Comparison of ENCODE assay signal across 8 cellular contexts in the genomic region with DNA sequence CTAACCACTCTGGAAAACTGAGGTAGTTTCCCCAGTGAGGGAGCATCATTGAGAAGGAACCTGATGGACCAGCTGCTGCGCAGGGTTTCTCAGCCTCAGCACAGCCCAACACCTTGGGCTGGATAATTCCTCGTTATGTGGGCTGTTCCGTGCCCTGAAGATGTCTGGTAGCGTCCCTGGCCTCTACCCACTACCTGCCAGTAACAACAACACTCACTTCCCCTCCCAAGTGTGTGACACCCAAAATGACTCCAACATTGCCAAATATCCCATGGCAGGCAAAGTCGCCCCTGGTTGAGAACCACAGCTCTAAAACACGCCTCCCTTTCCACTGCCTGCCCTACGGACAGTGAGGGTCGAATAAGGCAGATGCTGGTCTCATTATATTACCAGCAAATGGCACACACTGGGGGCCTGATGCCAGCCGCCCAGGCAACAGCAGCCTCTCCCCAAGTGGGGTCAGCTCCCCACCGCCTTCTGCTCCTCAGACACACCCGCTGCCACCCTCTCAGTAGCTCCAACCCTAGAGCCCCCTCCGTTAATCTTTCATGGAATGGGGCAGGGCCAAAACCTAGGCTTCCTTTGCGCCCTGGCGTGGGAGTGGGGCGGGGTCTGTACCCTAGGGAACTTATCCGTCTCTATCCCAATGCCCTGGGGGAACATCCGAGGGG. TPM values are rescaled to one million over a fixed set of nuclear protein-coding genes. Genes with fewer than 3 reads are reported as not detected.
DNase-seq lines count a peak whose midpoint lies in the region; ATAC-seq, FAIRE-seq and TF ChIP-seq lines count a peak whose summit lies in the region.

No MANE protein-coding gene starts in this region.

- H3K4me2 ChIP-seq in astrocyte (ENCODE audit: low read length) = peak overlapping the region; percentile 99

- TF ChIP-seq CTCF in A673 (conservative IDR thresholded peaks at IDR 0.05; ENCODE audit: low read depth, low read length) (no peak), astrocyte (IDR thresholded peaks at IDR 0.05; ENCODE audit: insufficient read depth, low read depth, low read length) (no peak), lower lobe of right lung (IDR thresholded peaks at IDR 0.05) (no peak)

- peaks cover under 1% of the 10 kb centered on the region for H3K27me3 Mint-ChIP-seq in astrocyte (ENCODE audit: low read depth, unreplicated experiment)

- H3K9me3 ChIP-seq in A673 (ENCODE audit: low read depth, low read length, poor library complexity, severe bottlenecking) = no peaks in the 10 kb centered on the region
- no peaks in the 10 kb centered on the region for H3K9me3 ChIP-seq in astrocyte (ENCODE audit: insufficient read depth, low read depth, low read length)
- H3K9me3 ChIP-seq in lower lobe of right lung = no peaks in the 10 kb centered on the region

- H3K27ac ChIP-seq in A673 (ENCODE audit: low read depth, low read length, poor library complexity, severe bottlenecking) (no peak overlapping the region), astrocyte (ENCODE audit: low read depth, low read length) (no peak overlapping the region), lower lobe of right lung (peak overlapping the region; percentile 90)

- H3K9ac ChIP-seq in astrocyte (ENCODE audit: low read length) = peak overlapping the region; percentile 79

- H4K20me1 ChIP-seq in astrocyte (ENCODE audit: insufficient read depth, low read length) = peaks cover 18% of the 10 kb centered on the region

- CTCF ChIA-PET in A673 (lab: Charles Lee) = interaction anchor here (0.5 kb wide), 1 partner anchor 35 kb away, joined by 7 read pairs; no protein-coding TSS in a partner anchor

- FAIRE-seq in astrocyte (lab: Jason Lieb, UNC) = no peak

- POLR2A ChIA-PET in A673 (lab: Charles Lee; ENCODE audit: low non-redundant PET) = interaction anchor here (0.8 kb wide), 1 partner anchor 19 kb away, joined by 3 read pairs; no protein-coding TSS in a partner anchor

- H3K4me1 ChIP-seq in A673 (ENCODE audit: insufficient read depth, low read length, poor library complexity, severe bottlenecking) (peaks cover 52% of the 10 kb centered on the region), astrocyte (ENCODE audit: insufficient read depth, low read length) (peaks cover 40% of the 10 kb centered on the region), lower lobe of right lung (peaks cover 58% of the 10 kb centered on the region)

- no peaks in the 10 kb centered on the region for H3K9me3 Mint-ChIP-seq in astrocyte (ENCODE audit: unreplicated experiment)

- peak overlapping the region; percentile 89 for H3K4me3 Mint-ChIP-seq in astrocyte (ENCODE audit: unreplicated experiment)

- no peaks in the 10 kb centered on the region for H3K27me3 ChIP-seq in A673 (replicated peaks; ENCODE audit: insufficient read depth, low read depth, low read length, poor library complexity)
- H3K27me3 ChIP-seq in astrocyte (ENCODE audit: insufficient read depth, low read length) = no peaks in the 10 kb centered on the region
- H3K27me3 ChIP-seq in lower lobe of right lung (ENCODE audit: low read depth) = no peaks in the 10 kb centered on the region

- intact Hi-C loops in A673 (cut with micrococcal nuclease; ENCODE audit: unreplicated experiment) (loop anchor here (5.0 kb wide), 1 partner anchor 198 kb away; no protein-coding TSS in a partner anchor), lower lobe of right lung (cut with DNase I) (no loop called here)

- no peak for DNase-seq in A673 (ENCODE audit: low spot score)
- no peak for DNase-seq in astrocyte (ENCODE audit: low read depth)
- peak; percentile 57 for DNase-seq in lower lobe of right lung
- no peak for DNase-seq in stimulated activated CD4-positive, alpha-beta T cell treated with anti-CD3 and anti-CD28 coated beads, Interleukin-4, amount 100 ng/mL, for 1 hour
- no peak for DNase-seq in NCI-H146 treated with DMSO at 0.1 percent for 48 hours (lab: John Stamatoyannopoulos, UW; ENCODE audit: unreplicated experiment)
- no peak for DNase-seq in HUDEP-2 (lab: John Stamatoyannopoulos, UW; ENCODE audit: unreplicated experiment in 76 of 76)

- H2AFZ ChIP-seq in astrocyte (ENCODE audit: low read depth, low read length) = peak overlapping the region; percentile 86

- H3K36me3 Mint-ChIP-seq in astrocyte (ENCODE audit: low read depth, unreplicated experiment) = peaks cover 2% of the 10 kb centered on the region

- BruUV-seq in A673 (replicated peaks; lab: Mats Ljungman, UMichigan) = no TSS peak

- H3K4me3 ChIP-seq in A673 (ENCODE audit: low read depth, low read length, poor library complexity, severe bottlenecking) (peak overlapping the region; percentile 69), astrocyte (ENCODE audit: insufficient read depth, low read depth, low read length) (peak overlapping the region; percentile 71), lower lobe of right lung (peak overlapping the region; percentile 81)

- H3K36me3 ChIP-seq in A673 (ENCODE audit: insufficient read depth, low read length, poor library complexity, severe bottlenecking) (no peaks in the 10 kb centered on the region), astrocyte (ENCODE audit: insufficient read depth, low read length) (no peaks in the 10 kb centered on the region), lower lobe of right lung (no peaks in the 10 kb centered on the region)

- H3K79me2 ChIP-seq in astrocyte (ENCODE audit: insufficient read depth, low read length) = peaks cover 39% of the 10 kb centered on the region

- H3K4me1 Mint-ChIP-seq in astrocyte (ENCODE audit: low read depth, unreplicated experiment) = peaks cover 21% of the 10 kb centered on the region

- ATAC-seq in HG03025 (IDR thresholded peaks at IDR 0.05; ENCODE audit: low FRiP score, unreplicated experiment) = peak; percentile 9
- no peak for ATAC-seq in lower lobe of right lung
- no peak for ATAC-seq in GM19351 (IDR thresholded peaks at IDR 0.05; ENCODE audit: unreplicated experiment)

- no peak overlapping the region for H3K27ac Mint-ChIP-seq in astrocyte (ENCODE audit: unreplicated experiment)

RNA-seq across cellular contexts. Expression of a gene that starts 1.0 kb away (rescaled TPM):
- total RNA-seq in A673 (2021) (20.4 and 26.5 TPM in 2 replicates), astrocyte (27.0 and 30.7 TPM in 2 replicates), lower lobe of right lung (47.8 TPM)

RNA-seq across cellular contexts. Expression of a gene that starts 32.8 kb away (rescaled TPM):
- total RNA-seq in A673 (2021) (not detected in 2 replicates), astrocyte (0.19 TPM in 1 of 2 replicates, not detected in the other), lower lobe of right lung (not detected)

RNA-seq across cellular contexts. Expression of a gene that starts 37.3 kb away (rescaled TPM):
- total RNA-seq in A673 (2021) (0.56 and 0.61 TPM in 2 replicates), astrocyte (20.5 and 29.2 TPM in 2 replicates), lower lobe of right lung (30.2 TPM)

RNA-seq across cellular contexts. Expression of a gene that starts 39.6 kb away (rescaled TPM):
- total RNA-seq in A673 (2021) = not detected in 2 replicates
- 1.5 and 2.2 TPM in 2 replicates for total RNA-seq in astrocyte
- total RNA-seq in lower lobe of right lung = 8.2 TPM

RNA-seq across cellular contexts. Expression of a gene that starts 47.3 kb away (rescaled TPM):
- 56.9 and 57.4 TPM in 2 replicates for total RNA-seq in A673 (2021)
- 25.8 and 26.0 TPM in 2 replicates for total RNA-seq in astrocyte
- 18.2 TPM for total RNA-seq in lower lobe of right lung

Comparison
In these comparisons a context has a peak if more than half of its experiments do, and no peak if none do; other contexts are left out.
1. RNA of a gene that starts 37.3 kb away (total RNA-seq): 30.2 TPM in lower lobe of right lung (single experiment) and 20.5 to 29.2 TPM in astrocyte; 0.56 to 0.61 TPM in A673; every median in the first group is over 10 times any median in the second.
2. Peak in every context shown above with its lines, with median percentiles within 50 percentile points of each other: H3K4me3 ChIP-seq.